2 cellular contexts compared by ENCODE assay signal in genomic region chr2:43749583-43749982, GRCh38.
TF ChIP-seq lines count a peak whose summit lies in the region.

No MANE protein-coding gene starts in this region.

TF ChIP-seq in SK-N-SH treated with all-trans-retinoic acid at 6 μM for 48 hours, 23 proteins besides CTCF, POLR2A, EP300 and RAD21 (continued from another document):
- no peak for TF ChIP-seq ZFP30 (CRISPR knock-in tag; IDR thresholded peaks at IDR 0.05)

TF ChIP-seq in SK-N-SH, 30 proteins besides CTCF, POLR2A, EP300 and RAD21 (continued from another document):
- TF ChIP-seq IRF3 (IDR thresholded peaks at IDR 0.05; ENCODE audit: low read depth, low read length) (no peak), EZH2phosphoT487 (IDR thresholded peaks at IDR 0.05; ENCODE audit: borderline replicate concordance, low read depth) (no peak), USF1 (IDR thresholded peaks at IDR 0.05; ENCODE audit: borderline replicate concordance, low read depth) (no peak), REST (IDR thresholded peaks at IDR 0.05; ENCODE audit: low read depth, low read length) (no peak), NFIC (IDR thresholded peaks at IDR 0.05; ENCODE audit: borderline replicate concordance) (no peak), MEF2A (IDR thresholded peaks at IDR 0.05; ENCODE audit: borderline replicate concordance, low read depth) (no peak), NRF1 (IDR thresholded peaks at IDR 0.05; ENCODE audit: low read depth, low read length) (no peak), FOXJ3 (CRISPR knock-in tag; IDR thresholded peaks at IDR 0.05) (no peak), CHD2 (IDR thresholded peaks at IDR 0.05; ENCODE audit: low read length, partially characterized antibody) (no peak), ELF1 (IDR thresholded peaks at IDR 0.05) (no peak), TEAD4 (IDR thresholded peaks at IDR 0.05; ENCODE audit: borderline replicate concordance, insufficient read depth) (no peak), RXRA (IDR thresholded peaks at IDR 0.05; ENCODE audit: borderline replicate concordance, low read depth) (no peak), POLR2AphosphoS5 (IDR thresholded peaks at IDR 0.05; ENCODE audit: low read depth, low read length) (no peak)
